ENCODE assay signal across 9 cellular contexts in the genomic region with DNA sequence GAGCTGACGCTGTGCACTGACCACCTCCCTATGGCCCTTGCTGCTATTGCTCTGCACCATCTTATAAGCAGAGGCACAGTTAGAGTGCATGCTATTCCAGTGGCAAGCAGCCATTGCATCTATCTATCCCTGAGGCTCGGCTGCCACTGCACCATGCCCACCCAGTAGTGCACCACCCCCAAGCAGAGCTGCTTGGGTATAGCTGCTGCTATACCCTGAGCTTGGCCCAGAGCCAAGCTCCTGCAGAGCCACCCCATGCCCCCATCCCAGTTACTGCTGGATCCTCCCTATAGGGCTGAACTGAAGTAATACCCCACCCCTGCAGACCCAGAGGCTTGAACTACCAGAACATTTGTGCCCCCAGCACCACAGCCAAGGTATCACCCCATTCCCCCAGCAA.
"Had no signal": no experiment of that assay in that cellular context is flagged by ENCODE, and none has a peak within 500 bp of the region (broad histone marks: within the 10 kb centered on the region; RNA-seq: fewer than 3 reads in every experiment).

No MANE protein-coding gene starts in this region.

- DNase-seq: H7, HFFc6, IMR-90, KBM-7 had no signal

- ATAC-seq: GM23338, HCT116 had no signal

- FAIRE-seq: HTR-8/SVneo had no signal

- H3K36me3 ChIP-seq: HAP-1 had no signal

- H3K9me3 ChIP-seq: HAP-1 had no signal

- H3K4me3 ChIP-seq: GM23338, HAP-1 had no signal

- H3K4me2 ChIP-seq: GM23338, KMS-11 had no signal

- H3K27ac ChIP-seq: KMS-11 had no signal

- H2AFZ ChIP-seq: GM23338 had no signal

- H3K9ac ChIP-seq: KMS-11 had no signal
